ENCODE assay signal across 8 cellular contexts in genomic region chr11:102346456-102346747, GRCh38. TPM values are rescaled to one million over a fixed set of nuclear protein-coding genes. Genes with fewer than 3 reads are reported as not detected.
DNase-seq lines count a peak whose midpoint lies in the region; ATAC-seq and TF ChIP-seq lines count a peak whose summit lies in the region.

No MANE protein-coding gene starts in this region.

- H3K9me3 Mint-ChIP-seq in activated naive CD4-positive, alpha-beta T cell treated with anti-CD3 and anti-CD28 coated beads, Interleukin-2, amount 50 U/mL, for 24 hours: no peaks in the 10 kb centered on the region
- H3K9me3 Mint-ChIP-seq in MCF 10A (ENCODE audit: unreplicated experiment) (no peaks in the 10 kb centered on the region), memory B cell (no peaks in the 10 kb centered on the region), type B pancreatic cell (no peaks in the 10 kb centered on the region)

- CTCF ChIA-PET in MCF 10A (lab: Yijun Ruan, JAX): interaction anchor here (1.2 kb wide), 1 partner anchor 53 kb away, joined by 3 read pairs; no protein-coding TSS in a partner anchor

- H3K4me1 Mint-ChIP-seq in activated naive CD4-positive, alpha-beta T cell treated with anti-CD3 and anti-CD28 coated beads, Interleukin-2, amount 50 U/mL, for 24 hours: peaks cover 58% of the 10 kb centered on the region
- H3K4me1 Mint-ChIP-seq in MCF 10A (ENCODE audit: insufficient read depth, unreplicated experiment): peaks cover 19% of the 10 kb centered on the region
- H3K4me1 Mint-ChIP-seq in memory B cell: peaks cover 24% of the 10 kb centered on the region
- H3K4me1 Mint-ChIP-seq in type B pancreatic cell (ENCODE audit: unreplicated experiment): peaks cover 31% of the 10 kb centered on the region

- ATAC-seq in memory B cell (ENCODE audit: low read depth) (no peak), GM21737 (IDR thresholded peaks at IDR 0.05; ENCODE audit: unreplicated experiment) (no peak)

- POLR2A ChIA-PET in MCF 10A (lab: Yijun Ruan, JAX): interaction anchor here (0.7 to 5.7 kb wide), 9 partner anchors 11 to 265 kb away, joined by 3 to 36 read pairs (median 3); no protein-coding TSS in a partner anchor

- peak overlapping the region; percentile 99 for H3K27ac Mint-ChIP-seq in activated naive CD4-positive, alpha-beta T cell treated with anti-CD3 and anti-CD28 coated beads, Interleukin-2, amount 50 U/mL, for 24 hours
- peak overlapping the region; percentile 97 for H3K27ac Mint-ChIP-seq in MCF 10A (ENCODE audit: low read depth, unreplicated experiment)
- peak overlapping the region; percentile 98 for H3K27ac Mint-ChIP-seq in memory B cell
- H3K27ac Mint-ChIP-seq in type B pancreatic cell: peak overlapping the region; percentile 97

- peak overlapping the region; percentile 98 for H3K4me3 Mint-ChIP-seq in activated naive CD4-positive, alpha-beta T cell treated with anti-CD3 and anti-CD28 coated beads, Interleukin-2, amount 50 U/mL, for 24 hours
- peak overlapping the region; percentile 79 for H3K4me3 Mint-ChIP-seq in MCF 10A (ENCODE audit: unreplicated experiment)
- peak overlapping the region; percentile 95 for H3K4me3 Mint-ChIP-seq in memory B cell
- H3K4me3 Mint-ChIP-seq in type B pancreatic cell: peak overlapping the region; percentile 90

- H3K36me3 Mint-ChIP-seq in activated naive CD4-positive, alpha-beta T cell treated with anti-CD3 and anti-CD28 coated beads, Interleukin-2, amount 50 U/mL, for 24 hours: peaks cover 7% of the 10 kb centered on the region
- peaks cover 34% of the 10 kb centered on the region for H3K36me3 Mint-ChIP-seq in MCF 10A (ENCODE audit: insufficient read depth, unreplicated experiment)
- peaks cover 12% of the 10 kb centered on the region for H3K36me3 Mint-ChIP-seq in memory B cell
- peaks cover 14% of the 10 kb centered on the region for H3K36me3 Mint-ChIP-seq in type B pancreatic cell

- BruUV-seq in MCF 10A (replicated peaks; lab: Mats Ljungman, UMichigan): TSS peak; percentile 84

- TF ChIP-seq CTCF in MCF 10A (IDR thresholded peaks at IDR 0.05; ENCODE audit: unreplicated experiment) (no peak), type B pancreatic cell (conservative IDR thresholded peaks at IDR 0.05) (no peak)

- intact Hi-C loops in MCF 10A (cut with micrococcal nuclease) (loop anchor here (5.0 kb wide), 1 partner anchor 39 kb away; no protein-coding TSS in a partner anchor), posterior vena cava (cut with DNase I) (loop anchor here in 1 of 2 donors (10.0 kb wide), 1 partner anchor 62 kb away; no protein-coding TSS in a partner anchor)

- H3K27me3 Mint-ChIP-seq in activated naive CD4-positive, alpha-beta T cell treated with anti-CD3 and anti-CD28 coated beads, Interleukin-2, amount 50 U/mL, for 24 hours: no peaks in the 10 kb centered on the region
- H3K27me3 Mint-ChIP-seq in MCF 10A (ENCODE audit: insufficient read depth, unreplicated experiment) (no peaks in the 10 kb centered on the region), memory B cell (no peaks in the 10 kb centered on the region), type B pancreatic cell (no peaks in the 10 kb centered on the region)

- DNase-seq in activated naive CD4-positive, alpha-beta T cell treated with anti-CD3 and anti-CD28 coated beads, Interleukin-2, amount 50 U/mL, for 16 hours: no peak
- no peak for DNase-seq in MCF 10A (ENCODE audit: unreplicated experiment)
- DNase-seq in memory B cell (ENCODE audit: low spot score in 2 of 2): no peak
- DNase-seq in type B pancreatic cell (ENCODE audit: extremely low spot score, unreplicated experiment): no peak
- DNase-seq in posterior vena cava (ENCODE audit: low spot score): no peak
- DNase-seq in MV-4-11 (lab: John Stamatoyannopoulos, UW): no peak

RNA-seq across cellular contexts. Expression of gene BIRC2, which starts 0.6 kb away (rescaled TPM):
- total RNA-seq in MCF 10A (2022): 46.2 and 50.0 TPM in 2 replicates
- total RNA-seq in type B pancreatic cell (ENCODE audit: low replicate concordance): 43.4 and 46.9 TPM in 2 replicates
- total RNA-seq in posterior vena cava: 10 to 100 TPM; 36.5 to 44.9 TPM

RNA-seq across cellular contexts. Expression of gene BIRC3, which starts 29.1 kb away (rescaled TPM):
- total RNA-seq in MCF 10A (2022): 91.6 and 124 TPM in 2 replicates
- 2.3 and 2.8 TPM in 2 replicates for total RNA-seq in type B pancreatic cell (ENCODE audit: low replicate concordance)
- 10 to 100 TPM; 11.4 to 37.0 TPM for total RNA-seq in posterior vena cava
